9 cellular contexts compared by ENCODE assay signal in the genomic region with DNA sequence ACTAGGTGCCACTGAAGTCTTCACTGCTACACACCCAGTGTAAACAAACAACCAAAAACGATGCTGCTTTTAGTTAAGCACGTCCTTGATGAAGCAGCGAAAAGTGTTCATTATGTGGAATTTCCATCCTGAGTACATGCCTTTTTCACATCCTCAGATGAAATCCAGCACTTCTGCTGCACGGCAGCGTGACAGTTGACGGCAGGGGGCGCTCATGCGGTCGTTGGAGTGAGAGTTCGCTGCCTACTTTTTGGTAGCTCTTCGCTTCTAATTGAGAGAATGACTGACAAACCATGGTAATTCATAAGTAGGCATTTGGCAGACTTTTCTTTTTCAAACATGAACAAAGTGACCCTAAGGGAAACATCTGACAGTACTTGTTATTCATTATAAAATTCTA. TPM values are rescaled to one million over a fixed set of nuclear protein-coding genes. Genes with fewer than 3 reads are reported as not detected.
DNase-seq lines count a peak whose midpoint lies in the region; ATAC-seq and TF ChIP-seq lines count a peak whose summit lies in the region.
"Had no signal": no experiment of that assay in that cellular context is flagged by ENCODE, and none has a peak within 500 bp of the region (broad histone marks: within the 10 kb centered on the region; RNA-seq: fewer than 3 reads in every experiment).

No MANE protein-coding gene starts in this region.

- no peaks in the 10 kb centered on the region for H3K4me1 ChIP-seq in ovary (ENCODE audit: insufficient read depth)

- intact Hi-C loops in ovary (cut with DNase I) = no loop called here

- H3K27me3 Mint-ChIP-seq in activated CD4-positive, alpha-beta T cell treated with anti-CD3 and anti-CD28 coated beads, Interleukin-2, amount 10 ng/mL, durations not matched to agents 7 days and 5 days = no peaks in the 10 kb centered on the region
- H3K27me3 Mint-ChIP-seq: activated naive CD8-positive, alpha-beta T cell had no signal

- no peaks in the 10 kb centered on the region for H3K36me3 Mint-ChIP-seq in activated CD4-positive, alpha-beta T cell treated with anti-CD3 and anti-CD28 coated beads, Interleukin-2, amount 10 ng/mL, durations not matched to agents 7 days and 5 days (ENCODE audit: low read depth)
- H3K36me3 Mint-ChIP-seq: activated naive CD8-positive, alpha-beta T cell had no signal

- POLR2A ChIA-PET in AG04449 (lab: Yijun Ruan, JAX) = no interaction called here
- POLR2A ChIA-PET in activated CD4-positive, alpha-beta T cell treated with anti-CD3 and anti-CD28 coated beads, Interleukin-2, amount 10 ng/mL, durations not matched to agents 7 days and 5 days (lab: Charles Lee) = no interaction called here

- H3K9me3 ChIP-seq in ovary = no peaks in the 10 kb centered on the region

- no peaks in the 10 kb centered on the region for H3K36me3 ChIP-seq in ovary

- H3K27ac ChIP-seq in ovary = no peak overlapping the region

- TF ChIP-seq POLR2A in ovary (IDR thresholded peaks at IDR 0.05) = no peak

- H3K4me1 Mint-ChIP-seq in activated CD4-positive, alpha-beta T cell treated with anti-CD3 and anti-CD28 coated beads, Interleukin-2, amount 10 ng/mL, durations not matched to agents 7 days and 5 days = no peaks in the 10 kb centered on the region

- peak overlapping the region; percentile 13 for H3K4me3 Mint-ChIP-seq in activated CD4-positive, alpha-beta T cell treated with anti-CD3 and anti-CD28 coated beads, Interleukin-2, amount 10 ng/mL, durations not matched to agents 7 days and 5 days
- H3K4me3 Mint-ChIP-seq: activated naive CD8-positive, alpha-beta T cell had no signal

- no peaks in the 10 kb centered on the region for H3K27me3 ChIP-seq in ovary

- ATAC-seq in GM18870 (IDR thresholded peaks at IDR 0.05; ENCODE audit: unreplicated experiment) = no peak
- no peak for ATAC-seq in HG03342 (IDR thresholded peaks at IDR 0.05; ENCODE audit: unreplicated experiment)
- no peak for ATAC-seq in GM19397 (IDR thresholded peaks at IDR 0.05; ENCODE audit: unreplicated experiment)

- 37 to 41% (median 38%) methylated on average over 11 of the region's 11 CpGs for WGBS in ovary, 3 donors

- H3K27ac Mint-ChIP-seq in activated CD4-positive, alpha-beta T cell treated with anti-CD3 and anti-CD28 coated beads, Interleukin-2, amount 10 ng/mL, durations not matched to agents 7 days and 5 days = no peak overlapping the region
- H3K27ac Mint-ChIP-seq: activated naive CD8-positive, alpha-beta T cell had no signal

- DNase-seq in AG04449 (ENCODE audit: low read depth, low spot score) = no peak
- peak; percentile 7 for DNase-seq in HFF-Myc (ENCODE audit: extremely low read depth, low read depth)
- peak; percentile 19 for DNase-seq in activated CD4-positive, alpha-beta T cell treated with anti-CD3 and anti-CD28 coated beads, Interleukin-2, amount 10 ng/mL, durations not matched to agents 7 days and 5 days
- DNase-seq in fibroblast of peridontal ligament (ENCODE audit: extremely low read depth) = peak; percentile 58
- peak in 3 of 5 donors; percentile 18 to 40 (median 22) for DNase-seq in ovary

- CTCF ChIA-PET in AG04449 (lab: Yijun Ruan, JAX) = interaction anchor here (0.8 to 1.4 kb wide), 6 partner anchors 10 to 1120 kb away, joined by 3 to 5 read pairs (median 3); no protein-coding TSS in a partner anchor
- CTCF ChIA-PET in activated CD4-positive, alpha-beta T cell treated with anti-CD3 and anti-CD28 coated beads, Interleukin-2, amount 10 ng/mL, durations not matched to agents 7 days and 5 days (lab: Charles Lee) = no interaction called here

- H3K9me3 Mint-ChIP-seq in activated CD4-positive, alpha-beta T cell treated with anti-CD3 and anti-CD28 coated beads, Interleukin-2, amount 10 ng/mL, durations not matched to agents 7 days and 5 days = no peaks in the 10 kb centered on the region

- TF ChIP-seq EP300 in ovary (IDR thresholded peaks at IDR 0.05) = no peak

- H3K4me3 ChIP-seq in AG04449 (ENCODE audit: low read depth, low read length) (no peak overlapping the region), HFF-Myc (replicated peaks; ENCODE audit: low read depth, low read length) (no peak overlapping the region), ovary (no peak overlapping the region)

- TF ChIP-seq CTCF in AG04449 (IDR thresholded peaks at IDR 0.05; ENCODE audit: insufficient read depth, low read length, missing control alignments) (peak; percentile 40), HFF-Myc (IDR thresholded peaks at IDR 0.05; ENCODE audit: low read depth, low read length, missing control alignments) (peak; percentile 71), ovary (IDR thresholded peaks at IDR 0.05) (no peak)

RNA-seq across cellular contexts. Expression of gene DAOA, which starts 55.2 kb away (rescaled TPM):
- not detected for total RNA-seq in activated CD4-positive, alpha-beta T cell treated with anti-CD3 and anti-CD28 coated beads, Interleukin-2, amount 10 ng/mL, durations not matched to agents 7 days and 5 days
- not detected for total RNA-seq in ovary
- not detected for polyA plus RNA-seq in ovary

Comparison
In these comparisons a context has a peak if more than half of its experiments do, and no peak if none do; other contexts are left out.
1. CTCF ChIP-seq: peak in AG04449 (single experiment) and HFF-Myc (single experiment); none in ovary (0 of 3).